Comparison of ENCODE assay signal across 1 cellular context in genomic region chr18:58581265-58581664, GRCh38.
TF ChIP-seq lines count a peak whose summit lies in the region.

No MANE protein-coding gene starts in this region.

TF ChIP-seq in SK-N-SH, 30 proteins besides CTCF, POLR2A, EP300 and RAD21 (continued from another document):
- TF ChIP-seq MAX (IDR thresholded peaks at IDR 0.05; ENCODE audit: low read depth) = peak; percentile 79
- no peak for TF ChIP-seq GATA2 (CRISPR knock-in tag; IDR thresholded peaks at IDR 0.05)
- no peak for TF ChIP-seq GABPA (IDR thresholded peaks at IDR 0.05; ENCODE audit: low read depth)
- TF ChIP-seq PBX3 (IDR thresholded peaks at IDR 0.05) = peak; percentile 92
TF ChIP-seq in SK-N-SH: peak in this region for 12.
